In genomic region chr2:237092920-237093781, GRCh38 we compare ENCODE assay signal across 8 cellular contexts. TPM values are rescaled to one million over a fixed set of nuclear protein-coding genes. Genes with fewer than 3 reads are reported as not detected.
DNase-seq lines count a peak whose midpoint lies in the region; ATAC-seq and TF ChIP-seq lines count a peak whose summit lies in the region.

No MANE protein-coding gene starts in this region.

- H3K27ac ChIP-seq in adrenal gland (no peak overlapping the region), right atrium auricular region (peak overlapping the region; percentile 52), testis (peak overlapping the region; percentile 21 to 78)

- H3K27me3 ChIP-seq in adrenal gland (no peaks in the 10 kb centered on the region), right atrium auricular region (no peaks in the 10 kb centered on the region), testis (no peaks in the 10 kb centered on the region)

- TF ChIP-seq CTCF in adrenal gland (IDR thresholded peaks at IDR 0.05) (peak in 5 of 6 experiments; percentile 12 to 39 (median 36)), right atrium auricular region (IDR thresholded peaks at IDR 0.05) (peak; percentile 46 to 70), testis (IDR thresholded peaks at IDR 0.05) (peak; percentile 33 to 79 (median 52))

- TF ChIP-seq POLR2A in adrenal gland (IDR thresholded peaks at IDR 0.05), result no peak
- TF ChIP-seq POLR2A in testis (IDR thresholded peaks at IDR 0.05), result no peak

- H3K36me3 ChIP-seq in adrenal gland (replicated peaks in 1 of 2), result peaks cover 0 to 41% of the 10 kb centered on the region in 2 donors
- H3K36me3 ChIP-seq in right atrium auricular region, result peaks cover 41% of the 10 kb centered on the region
- H3K36me3 ChIP-seq in testis (ENCODE audit: low read depth, missing control alignments), result no peaks in the 10 kb centered on the region

- ATAC-seq in HG03442 (IDR thresholded peaks at IDR 0.05; ENCODE audit: unreplicated experiment) (no peak), HG03280 (IDR thresholded peaks at IDR 0.05; ENCODE audit: unreplicated experiment) (no peak)

- peak; percentile 63 for DNase-seq in DMS 273 (lab: John Stamatoyannopoulos, UW; ENCODE audit: unreplicated experiment)
- no peak for DNase-seq in DMS 273 treated with DMSO at 0.1 percent for 48 hours (lab: John Stamatoyannopoulos, UW)
- DNase-seq in adrenal gland, result peak in 3 of 7 donors; percentile 16 to 65 (median 22)
- DNase-seq in right atrium auricular region (ENCODE audit: low spot score), result no peak
- peak; percentile 76 for DNase-seq in testis
- DNase-seq in posterior vena cava (ENCODE audit: low spot score), result no peak

- H3K4me3 ChIP-seq in adrenal gland, result no peak overlapping the region
- H3K4me3 ChIP-seq in right atrium auricular region, result no peak overlapping the region
- no peak overlapping the region for H3K4me3 ChIP-seq in testis

- WGBS in adrenal gland, 4 donors, result 65 to 69% (median 69%) methylated on average over 9 of the region's 9 CpGs
- 58 to 59% methylated on average over 9 of the region's 9 CpGs for WGBS in testis, 2 donors

- intact Hi-C loops in adrenal gland (cut with DNase I) (no loop called here), testis (cut with DNase I; ENCODE audit: low total_unique reads) (no loop called here), posterior vena cava (cut with DNase I) (no loop called here)

- H3K4me1 ChIP-seq in adrenal gland (replicated peaks in 1 of 2) (no peaks in the 10 kb centered on the region), right atrium auricular region (peaks cover 0 to 27% of the 10 kb centered on the region in 2 donors), testis (no peaks in the 10 kb centered on the region)

- H3K9me3 ChIP-seq in adrenal gland (replicated peaks in 1 of 3) (no peaks in the 10 kb centered on the region), right atrium auricular region (no peaks in the 10 kb centered on the region), testis (no peaks in the 10 kb centered on the region)

RNA-seq across cellular contexts. Expression of gene COPS8, which starts 7.5 kb away (rescaled TPM):
- total RNA-seq in adrenal gland, result 100 to 1,000 TPM in 1 of 8 donors, 10 to 100 TPM in 7; 38.1 to 131 (median 63.9) TPM
- polyA plus RNA-seq in adrenal gland, result 100 to 1,000 TPM in 1 of 3 donors, 10 to 100 TPM in 2; 25.2 to 130 (median 28.0) TPM
- 100 to 1,000 TPM; 106 to 162 TPM for total RNA-seq in right atrium auricular region
- 100 to 1,000 TPM; 104 to 117 TPM for total RNA-seq in testis
- 108 TPM for polyA plus RNA-seq in testis (ENCODE audit: insufficient read depth, low read depth, low replicate concordance)
- 10 to 100 TPM; 55.6 to 57.1 TPM for total RNA-seq in posterior vena cava

Comparison
In these comparisons a context has a peak if more than half of its experiments do, and no peak if none do; other contexts are left out.
1. DNase-seq: peak in DMS 273 (single experiment) and testis (single experiment); none in DMS 273 treated with DMSO at 0.1 percent for 48 hours (single experiment), right atrium auricular region (single experiment) and posterior vena cava (single experiment).
2. H3K27ac ChIP-seq: peak in right atrium auricular region (2 of 2) and testis (2 of 2); none in adrenal gland (0 of 5).
3. Peak in every context shown above with its lines, with median percentiles within 50 percentile points of each other: CTCF ChIP-seq.